In genomic region chrX:11367609-11368430, GRCh38 we compare ENCODE assay signal across 19 cellular contexts.
DNase-seq lines count a peak whose midpoint lies in the region; ATAC-seq and TF ChIP-seq lines count a peak whose summit lies in the region.
"Had no signal": no experiment of that assay in that cellular context is flagged by ENCODE, and none has a peak within 500 bp of the region (broad histone marks: within the 10 kb centered on the region; RNA-seq: fewer than 3 reads in every experiment).

No MANE protein-coding gene starts in this region.

- CTCF ChIA-PET in activated CD4-positive, alpha-beta T cell treated with anti-CD3 and anti-CD28 coated beads, Interleukin-2, amount 10 ng/mL, durations not matched to agents 7 days and 5 days (lab: Charles Lee), result no interaction called here
- CTCF ChIA-PET in activated naive CD4-positive, alpha-beta T cell treated with anti-CD3 and anti-CD28 coated beads for 36 hours (lab: Charles Lee), result no interaction called here
- CTCF ChIA-PET in Calu3 (lab: Charles Lee), result no interaction called here

- ATAC-seq in mucosa of descending colon, result peak; percentile 49
- ATAC-seq: Right ventricle myocardium inferior had no signal

- no peaks in the 10 kb centered on the region for H3K4me1 Mint-ChIP-seq in activated CD4-positive, alpha-beta T cell treated with anti-CD3 and anti-CD28 coated beads, Interleukin-2, amount 10 ng/mL, durations not matched to agents 7 days and 5 days
- H3K4me1 Mint-ChIP-seq in activated naive CD4-positive, alpha-beta T cell treated with anti-CD3 and anti-CD28 coated beads for 36 hours (ENCODE audit: low read depth), result no peaks in the 10 kb centered on the region
- peaks cover 10% of the 10 kb centered on the region for H3K4me1 Mint-ChIP-seq in Calu3 (ENCODE audit: low read depth, unreplicated experiment)
- H3K4me1 Mint-ChIP-seq: activated CD4-positive, alpha-beta memory T cell treated with anti-CD3 and anti-CD28 coated beads, Interleukin-2, amount 10 ng/mL, durations not matched to agents 7 days and 5 days had no signal

- H3K4me3 Mint-ChIP-seq in activated CD4-positive, alpha-beta T cell treated with anti-CD3 and anti-CD28 coated beads, Interleukin-2, amount 10 ng/mL, durations not matched to agents 7 days and 5 days, result no peak overlapping the region
- H3K4me3 Mint-ChIP-seq in activated naive CD4-positive, alpha-beta T cell treated with anti-CD3 and anti-CD28 coated beads for 36 hours, result no peak overlapping the region
- H3K4me3 Mint-ChIP-seq in Calu3 (ENCODE audit: low read depth, unreplicated experiment), result no peak overlapping the region
- H3K4me3 Mint-ChIP-seq: activated CD4-positive, alpha-beta memory T cell treated with anti-CD3 and anti-CD28 coated beads, Interleukin-2, amount 10 ng/mL, durations not matched to agents 7 days and 5 days; type B pancreatic cell had no signal

- no peak for TF ChIP-seq POLR2A in NB4 (IDR thresholded peaks at IDR 0.05; ENCODE audit: extremely low read depth, insufficient read length)

- POLR2A ChIA-PET in activated CD4-positive, alpha-beta T cell treated with anti-CD3 and anti-CD28 coated beads, Interleukin-2, amount 10 ng/mL, durations not matched to agents 7 days and 5 days (lab: Charles Lee), result no interaction called here

- no peaks in the 10 kb centered on the region for H3K9me3 Mint-ChIP-seq in activated CD4-positive, alpha-beta T cell treated with anti-CD3 and anti-CD28 coated beads, Interleukin-2, amount 10 ng/mL, durations not matched to agents 7 days and 5 days
- H3K9me3 Mint-ChIP-seq in activated naive CD4-positive, alpha-beta T cell treated with anti-CD3 and anti-CD28 coated beads for 36 hours, result no peaks in the 10 kb centered on the region
- no peaks in the 10 kb centered on the region for H3K9me3 Mint-ChIP-seq in Calu3 (ENCODE audit: low read depth, unreplicated experiment)
- H3K9me3 Mint-ChIP-seq: activated CD4-positive, alpha-beta memory T cell treated with anti-CD3 and anti-CD28 coated beads, Interleukin-2, amount 10 ng/mL, durations not matched to agents 7 days and 5 days had no signal

- H3K27ac ChIP-seq in ascending aorta, result no peak overlapping the region

- H3K36me3 ChIP-seq in mucosa of descending colon (ENCODE audit: low read depth), result no peaks in the 10 kb centered on the region
- H3K36me3 ChIP-seq in ascending aorta, result no peaks in the 10 kb centered on the region

- no peaks in the 10 kb centered on the region for H3K36me3 Mint-ChIP-seq in activated CD4-positive, alpha-beta T cell treated with anti-CD3 and anti-CD28 coated beads, Interleukin-2, amount 10 ng/mL, durations not matched to agents 7 days and 5 days (ENCODE audit: low read depth)
- H3K36me3 Mint-ChIP-seq in activated naive CD4-positive, alpha-beta T cell treated with anti-CD3 and anti-CD28 coated beads for 36 hours (ENCODE audit: low read depth), result no peaks in the 10 kb centered on the region
- H3K36me3 Mint-ChIP-seq in Calu3 (ENCODE audit: insufficient read depth, unreplicated experiment), result no peaks in the 10 kb centered on the region
- H3K36me3 Mint-ChIP-seq: type B pancreatic cell had no signal

- TF ChIP-seq CTCF in NB4 (IDR thresholded peaks at IDR 0.05; ENCODE audit: low read depth, low read length) (no peak), mucosa of descending colon (IDR thresholded peaks at IDR 0.05) (no peak), ascending aorta (IDR thresholded peaks at IDR 0.05) (no peak), Calu3 (IDR thresholded peaks at IDR 0.05; ENCODE audit: unreplicated experiment) (no peak)

- intact Hi-C loops in mucosa of descending colon (cut with DNase I, micrococcal nuclease) (no loop called here), ascending aorta (cut with DNase I) (no loop called here), Calu3 (cut with micrococcal nuclease; ENCODE audit: unreplicated experiment) (no loop called here)
- intact Hi-C loops in activated naive CD4-positive, alpha-beta T cell treated with anti-CD3 and anti-CD28 coated beads for 36 hours (cut with micrococcal nuclease), result no loop called here

- no peaks in the 10 kb centered on the region for H3K27me3 Mint-ChIP-seq in activated CD4-positive, alpha-beta T cell treated with anti-CD3 and anti-CD28 coated beads, Interleukin-2, amount 10 ng/mL, durations not matched to agents 7 days and 5 days
- peaks cover 1% of the 10 kb centered on the region for H3K27me3 Mint-ChIP-seq in activated naive CD4-positive, alpha-beta T cell treated with anti-CD3 and anti-CD28 coated beads for 36 hours (ENCODE audit: low read depth)
- H3K27me3 Mint-ChIP-seq in Calu3 (ENCODE audit: unreplicated experiment), result no peaks in the 10 kb centered on the region
- H3K27me3 Mint-ChIP-seq: activated CD4-positive, alpha-beta memory T cell treated with anti-CD3 and anti-CD28 coated beads, Interleukin-2, amount 10 ng/mL, durations not matched to agents 7 days and 5 days; type B pancreatic cell had no signal

- H3K9me3 ChIP-seq in mucosa of descending colon, result no peaks in the 10 kb centered on the region
- no peaks in the 10 kb centered on the region for H3K9me3 ChIP-seq in ascending aorta

- BruUV-seq in Calu3 (replicated peaks; lab: Mats Ljungman, UMichigan), result no TSS peak

- DNase-seq in DMS53 (lab: John Stamatoyannopoulos, UW), result peak; percentile 55
- DNase-seq in NB4 (ENCODE audit: low read depth), result peak; percentile 4
- peak; percentile 63 for DNase-seq in dermis blood vessel endothelial cell
- no peak for DNase-seq in mucosa of descending colon
- DNase-seq in ascending aorta (ENCODE audit: low spot score in 2 of 2), result no peak
- DNase-seq in activated CD4-positive, alpha-beta T cell treated with anti-CD3 and anti-CD28 coated beads, Interleukin-2, amount 10 ng/mL, durations not matched to agents 7 days and 5 days, result no peak
- DNase-seq in activated naive CD4-positive, alpha-beta T cell treated with anti-CD3 and anti-CD28 coated beads for 36 hours, result no peak
- no peak for DNase-seq in Calu3
- DNase-seq: activated CD4-positive, alpha-beta memory T cell treated with anti-CD3 and anti-CD28 coated beads, Interleukin-2, amount 10 ng/mL, durations not matched to agents 7 days and 5 days; AML-193; effector memory CD4-positive, alpha-beta T cell; head of caudate nucleus; KG1; NCI-H1694 treated with DMSO at 0.1 percent for 48 hours; NCI-H774; stimulated activated CD4-positive, alpha-beta T cell treated with anti-CD3 and anti-CD28 coated beads, Interleukin-2, amount 100 ng/mL, for 24 hours; stimulated activated CD8-positive, alpha-beta memory T cell treated with anti-CD3 and anti-CD28 coated beads, Interleukin-4, amount 100 ng/mL, for 48 hours had no signal

- H3K27me3 ChIP-seq in ascending aorta, result no peaks in the 10 kb centered on the region

- H3K4me1 ChIP-seq in mucosa of descending colon (ENCODE audit: low read depth), result no peaks in the 10 kb centered on the region
- no peaks in the 10 kb centered on the region for H3K4me1 ChIP-seq in ascending aorta

- H3K4me3 ChIP-seq in NB4 (ENCODE audit: low read depth, low read length), result no peak overlapping the region
- no peak overlapping the region for H3K4me3 ChIP-seq in mucosa of descending colon
- no peak overlapping the region for H3K4me3 ChIP-seq in ascending aorta

- H3K27ac Mint-ChIP-seq in activated CD4-positive, alpha-beta T cell treated with anti-CD3 and anti-CD28 coated beads, Interleukin-2, amount 10 ng/mL, durations not matched to agents 7 days and 5 days, result no peak overlapping the region
- no peak overlapping the region for H3K27ac Mint-ChIP-seq in activated naive CD4-positive, alpha-beta T cell treated with anti-CD3 and anti-CD28 coated beads for 36 hours
- no peak overlapping the region for H3K27ac Mint-ChIP-seq in Calu3 (ENCODE audit: unreplicated experiment)
- H3K27ac Mint-ChIP-seq: activated CD4-positive, alpha-beta memory T cell treated with anti-CD3 and anti-CD28 coated beads, Interleukin-2, amount 10 ng/mL, durations not matched to agents 7 days and 5 days; type B pancreatic cell had no signal

Comparison
In these comparisons a context has a peak if more than half of its experiments do, and no peak if none do; other contexts are left out.
1. DNase-seq: peak in DMS53 (single experiment), NB4 (single experiment) and dermis blood vessel endothelial cell (single experiment); none in mucosa of descending colon (0 of 3), ascending aorta (0 of 2), activated CD4-positive, alpha-beta T cell treated with anti-CD3 and anti-CD28 coated beads, Interleukin-2, amount 10 ng/mL, durations not matched to agents 7 days and 5 days (single experiment), activated naive CD4-positive, alpha-beta T cell treated with anti-CD3 and anti-CD28 coated beads for 36 hours (single experiment) and Calu3 (single experiment).